In the genomic region with DNA sequence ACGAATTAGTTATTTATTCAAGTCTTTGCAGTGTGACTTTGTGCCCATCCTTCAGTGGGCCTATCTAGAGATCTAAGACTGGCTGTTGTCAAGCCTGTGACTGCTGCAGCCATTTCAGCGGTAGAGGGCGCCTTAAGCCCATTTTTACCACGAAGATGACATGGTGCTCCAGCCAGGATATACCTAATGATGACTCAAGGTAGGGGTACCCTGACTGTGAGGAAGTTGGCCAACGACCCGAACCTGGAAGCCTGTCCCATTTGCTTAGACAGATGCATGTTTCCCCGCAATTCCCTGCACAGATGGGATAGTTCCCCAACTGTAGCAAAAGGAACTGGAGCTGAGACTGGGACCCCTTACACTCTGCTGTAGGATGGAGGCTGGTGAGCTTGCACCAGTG, we compare ENCODE assay signal across 1 cellular context.
TF ChIP-seq lines count a peak whose summit lies in the region.

No MANE protein-coding gene starts in this region.

TF ChIP-seq in A549, 52 proteins besides CTCF, POLR2A, EP300 and RAD21 (continued from another document):
- TF ChIP-seq BCL3 (IDR thresholded peaks at IDR 0.05), result no peak
- TF ChIP-seq EHF (CRISPR knock-in tag; IDR thresholded peaks at IDR 0.05), result no peak
- no peak for TF ChIP-seq E2F6 (IDR thresholded peaks at IDR 0.05; ENCODE audit: borderline replicate concordance, low read depth)
- TF ChIP-seq, protein P1, sequence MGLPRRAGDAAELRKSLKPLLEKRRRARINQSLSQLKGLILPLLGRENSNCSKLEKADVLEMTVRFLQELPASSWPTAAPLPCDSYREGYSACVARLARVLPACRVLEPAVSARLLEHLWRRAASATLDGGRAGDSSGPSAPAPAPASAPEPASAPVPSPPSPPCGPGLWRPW (IDR thresholded peaks at IDR 0.05), result no peak
TF ChIP-seq in A549: peak in this region for 0.
